29 cellular contexts compared by ENCODE assay signal in the genomic region with DNA sequence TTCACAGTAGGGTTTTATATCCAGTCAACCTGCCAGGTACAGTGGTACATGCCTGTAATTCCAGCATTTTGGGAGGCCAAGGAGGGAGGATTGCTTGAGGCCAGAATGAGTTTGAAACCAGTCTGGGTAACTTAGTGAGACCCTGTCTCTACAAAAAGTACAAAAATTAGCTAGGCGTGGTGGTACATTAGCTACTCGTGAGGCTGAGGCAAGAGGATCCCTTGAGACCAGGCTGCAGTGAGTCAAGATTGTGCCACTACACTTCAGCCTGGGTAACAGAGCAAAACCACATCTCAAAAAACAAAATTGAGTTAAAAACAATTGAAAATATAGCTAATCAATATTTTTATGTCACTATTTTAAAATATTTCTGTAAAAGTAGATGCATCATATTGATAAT.
"Had no signal": no experiment of that assay in that cellular context is flagged by ENCODE, and none has a peak within 500 bp of the region (broad histone marks: within the 10 kb centered on the region; RNA-seq: fewer than 3 reads in every experiment).

No MANE protein-coding gene starts in this region.

- H3K4me3 Mint-ChIP-seq: activated CD8-positive, alpha-beta T cell treated with anti-CD3 and anti-CD28 coated beads for 36 hours; activated naive CD4-positive, alpha-beta T cell treated with anti-CD3 and anti-CD28 coated beads, Interleukin-2, amount 50 U/mL, for 24 hours; activated naive CD8-positive, alpha-beta T cell treated with anti-CD3 and anti-CD28 coated beads, Interleukin-2, amount 50 U/mL, for 24 hours; activated T-cell treated with anti-CD3 and anti-CD28 coated beads, Interleukin-2, amount 50 U/mL, for 4 hours; dendritic cell treated with granulocyte-macrophage colony-stimulating factor and Interleukin-4, amounts not matched to agents 40 ng/mL and 50 ng/mL, for 4 days; endodermal cell; naive thymus-derived CD4-positive, alpha-beta T cell; neural progenitor cell; T-helper 1 cell treated with Interleukin-12 subunit alpha and Interleukin-12 subunit beta and Interleukin-4 antibody, amounts not matched to agents 30 μg/mL and 1 μg/mL, for 36 hours had no signal

- H3K4me3 ChIP-seq: gastroesophageal sphincter, hepatocyte, neural progenitor cell, right atrium auricular region, spleen, testis, transverse colon had no signal

- H3K9me3 ChIP-seq: gastroesophageal sphincter, right atrium auricular region, spleen, testis, transverse colon had no signal

- DNase-seq: activated CD4-positive, alpha-beta T cell treated with anti-CD3 and anti-CD28 coated beads, Interleukin-2, amount 50 U/mL, for 1 hour; activated CD8-positive, alpha-beta T cell treated with anti-CD3 and anti-CD28 coated beads for 36 hours; activated naive CD8-positive, alpha-beta T cell treated with anti-CD3 and anti-CD28 coated beads, Interleukin-2, amount 50 U/mL, for 24 hours; activated T-cell treated with anti-CD3 and anti-CD28 coated beads, Interleukin-2, amount 50 U/mL, for 4 hours; amygdala; central memory CD4-positive, alpha-beta T cell; endodermal cell; kidney; left colon; mammary epithelial cell; midbrain; naive thymus-derived CD4-positive, alpha-beta T cell; occipital lobe; spleen; stimulated activated naive CD4-positive, alpha-beta T cell; SW 1271; T1000; testis; transverse colon had no signal

- H3K9me3 Mint-ChIP-seq: activated CD8-positive, alpha-beta T cell treated with anti-CD3 and anti-CD28 coated beads for 36 hours; activated naive CD4-positive, alpha-beta T cell treated with anti-CD3 and anti-CD28 coated beads, Interleukin-2, amount 50 U/mL, for 24 hours; activated naive CD8-positive, alpha-beta T cell treated with anti-CD3 and anti-CD28 coated beads, Interleukin-2, amount 50 U/mL, for 24 hours; activated T-cell treated with anti-CD3 and anti-CD28 coated beads, Interleukin-2, amount 50 U/mL, for 4 hours; activated T-helper 2 cell treated with anti-CD3 and anti-CD28 coated beads, Interferon-gamma antibody, Interleukin-2, Interleukin-4, amounts not matched to agents 10 μg/mL and 5 μg/mL and 100 μg/mL, durations not matched to agents 14 hours and 24 hours and 36 hours; dendritic cell treated with granulocyte-macrophage colony-stimulating factor and Interleukin-4, amounts not matched to agents 40 ng/mL and 50 ng/mL, for 4 days; endodermal cell; naive thymus-derived CD4-positive, alpha-beta T cell; neural progenitor cell; T-helper 1 cell treated with Interleukin-12 subunit alpha and Interleukin-12 subunit beta and Interleukin-4 antibody, amounts not matched to agents 30 μg/mL and 1 μg/mL, for 36 hours had no signal

- H3K79me2 ChIP-seq: parathyroid adenoma had no signal

- H3K4me1 ChIP-seq: gastroesophageal sphincter, neural progenitor cell, right atrium auricular region, spleen, testis, transverse colon had no signal

- H3K27me3 Mint-ChIP-seq: activated CD8-positive, alpha-beta T cell treated with anti-CD3 and anti-CD28 coated beads for 36 hours; activated naive CD4-positive, alpha-beta T cell treated with anti-CD3 and anti-CD28 coated beads, Interleukin-2, amount 50 U/mL, for 24 hours; activated naive CD8-positive, alpha-beta T cell treated with anti-CD3 and anti-CD28 coated beads, Interleukin-2, amount 50 U/mL, for 24 hours; dendritic cell treated with granulocyte-macrophage colony-stimulating factor and Interleukin-4, amounts not matched to agents 40 ng/mL and 50 ng/mL, for 4 days; naive thymus-derived CD4-positive, alpha-beta T cell had no signal

- H2AFZ ChIP-seq: hepatocyte, neural progenitor cell, parathyroid adenoma had no signal

- H3K9ac ChIP-seq: neural progenitor cell, parathyroid adenoma had no signal

- H3K27me3 ChIP-seq: gastroesophageal sphincter, hepatocyte, neural progenitor cell, right atrium auricular region, spleen, testis, transverse colon had no signal

- H3K4me2 ChIP-seq: hepatocyte, neural progenitor cell had no signal

- H3K27ac ChIP-seq: gastroesophageal sphincter, hepatocyte, neural progenitor cell, parathyroid adenoma, right atrium auricular region, spleen, testis, transverse colon had no signal

- H3K4me1 Mint-ChIP-seq: activated naive CD8-positive, alpha-beta T cell treated with anti-CD3 and anti-CD28 coated beads, Interleukin-2, amount 50 U/mL, for 24 hours; endodermal cell; neural progenitor cell had no signal

- ATAC-seq: activated CD8-positive, alpha-beta T cell treated with anti-CD3 and anti-CD28 coated beads for 36 hours; activated naive CD8-positive, alpha-beta T cell treated with anti-CD3 and anti-CD28 coated beads, Interleukin-2, amount 50 U/mL, for 24 hours; activated T-cell treated with anti-CD3 and anti-CD28 coated beads, Interleukin-2, amount 50 U/mL, for 4 hours; esophagus mucosa; gastroesophageal sphincter; left colon; naive thymus-derived CD4-positive, alpha-beta T cell had no signal

- H3K27ac Mint-ChIP-seq: activated CD8-positive, alpha-beta T cell treated with anti-CD3 and anti-CD28 coated beads for 36 hours; activated naive CD4-positive, alpha-beta T cell treated with anti-CD3 and anti-CD28 coated beads, Interleukin-2, amount 50 U/mL, for 24 hours; activated naive CD8-positive, alpha-beta T cell treated with anti-CD3 and anti-CD28 coated beads, Interleukin-2, amount 50 U/mL, for 24 hours; activated T-helper 2 cell treated with anti-CD3 and anti-CD28 coated beads, Interferon-gamma antibody, Interleukin-2, Interleukin-4, amounts not matched to agents 10 μg/mL and 5 μg/mL and 100 μg/mL, durations not matched to agents 14 hours and 24 hours and 36 hours; dendritic cell treated with granulocyte-macrophage colony-stimulating factor and Interleukin-4, amounts not matched to agents 40 ng/mL and 50 ng/mL, for 4 days; endodermal cell; naive thymus-derived CD4-positive, alpha-beta T cell; neural progenitor cell; T-helper 1 cell treated with Interleukin-12 subunit alpha and Interleukin-12 subunit beta and Interleukin-4 antibody, amounts not matched to agents 30 μg/mL and 1 μg/mL, for 36 hours had no signal
